In genomic region chr9:37027582-37028424, GRCh38 we compare ENCODE assay signal across 1 cellular context.
TF ChIP-seq lines count a peak whose summit lies in the region.

No MANE protein-coding gene starts in this region.

TF ChIP-seq in HepG2, 621 proteins besides CTCF, POLR2A, EP300 and RAD21 (continued from another document and continues in another):
- TF ChIP-seq MLX (CRISPR knock-in tag; IDR thresholded peaks at IDR 0.05) (0 out of 2 replicates have a peak, but pooled peaks have one; percentile 38), FLYWCH1 (CRISPR knock-in tag; IDR thresholded peaks at IDR 0.05) (peak; percentile 92), ZC3H13 (CRISPR knock-in tag; IDR thresholded peaks at IDR 0.05) (peak; percentile 92), ZNF264 (CRISPR knock-in tag; IDR thresholded peaks at IDR 0.05) (peak; percentile 79), HES4 (CRISPR knock-in tag; IDR thresholded peaks at IDR 0.05; ENCODE audit: borderline replicate concordance) (peak; percentile 99), ZNF790 (CRISPR knock-in tag; IDR thresholded peaks at IDR 0.05; ENCODE audit: borderline replicate concordance) (peak; percentile 98), BHLHE40 (IDR thresholded peaks at IDR 0.05; ENCODE audit: low read length) (no peak), JDP2 (CRISPR knock-in tag; IDR thresholded peaks at IDR 0.05; ENCODE audit: borderline replicate concordance) (peak; percentile 85; the same call in 1 of the 2 replicates), PRDM15 (CRISPR knock-in tag; IDR thresholded peaks at IDR 0.05) (peak; percentile 71), TFAP4 (IDR thresholded peaks at IDR 0.05; ENCODE audit: borderline replicate concordance, low read depth) (no peak), NFIC (IDR thresholded peaks at IDR 0.05; ENCODE audit: low read length) (no peak), ZNF430 (CRISPR knock-in tag; IDR thresholded peaks at IDR 0.05) (peak; percentile 97), ZSCAN12 (CRISPR knock-in tag; IDR thresholded peaks at IDR 0.05) (peak; percentile 99), XRCC5 (optimal IDR thresholded peaks at IDR 0.05; ENCODE audit: low read length) (peak; percentile 86), CEBPG (CRISPR knock-in tag; IDR thresholded peaks at IDR 0.05) (0 out of 2 replicates have a peak, but pooled peaks have one; percentile 8), RARA (CRISPR knock-in tag; IDR thresholded peaks at IDR 0.05) (peak; percentile 81), HMG20A (CRISPR knock-in tag; IDR thresholded peaks at IDR 0.05; ENCODE audit: borderline replicate concordance) (0 out of 2 replicates have a peak, but pooled peaks have one; percentile 28), MTERF4 (CRISPR knock-in tag; IDR thresholded peaks at IDR 0.05) (peak; percentile 97), ZSCAN20 (CRISPR knock-in tag; IDR thresholded peaks at IDR 0.05; ENCODE audit: borderline replicate concordance) (peak; percentile 98), JUN (CRISPR knock-in tag; IDR thresholded peaks at IDR 0.05) (no peak), ZNF136 (CRISPR knock-in tag; IDR thresholded peaks at IDR 0.05; ENCODE audit: low read depth) (no peak; the same call in 1 of the 2 replicates), CHCHD3 (CRISPR knock-in tag; IDR thresholded peaks at IDR 0.05) (peak; percentile 89; the same call in 1 of the 2 replicates), ZNF20 (CRISPR knock-in tag; IDR thresholded peaks at IDR 0.05) (0 out of 2 replicates have a peak, but pooled peaks have one; percentile 39), MEF2D (CRISPR knock-in tag; IDR thresholded peaks at IDR 0.05) (0 out of 2 replicates have a peak, but pooled peaks have one; percentile 34), PRDM10 (CRISPR knock-in tag; IDR thresholded peaks at IDR 0.05; ENCODE audit: low read depth) (peak; percentile 34; the same call in 1 of the 2 replicates), ATF4 (CRISPR knock-in tag; IDR thresholded peaks at IDR 0.05) (peak in 1 of 2 experiments; percentile 80; a peak in 2 of 4 replicates), ZNF839 (CRISPR knock-in tag; IDR thresholded peaks at IDR 0.05; ENCODE audit: borderline replicate concordance) (no peak), ZNF225 (CRISPR knock-in tag; IDR thresholded peaks at IDR 0.05) (peak; percentile 93; the same call in 1 of the 2 replicates), ZNF557 (CRISPR knock-in tag; IDR thresholded peaks at IDR 0.05) (peak; percentile 97), NPAS2 (CRISPR knock-in tag; IDR thresholded peaks at IDR 0.05; ENCODE audit: borderline replicate concordance) (no peak), SALL1 (CRISPR knock-in tag; IDR thresholded peaks at IDR 0.05) (peak; percentile 99), EED (CRISPR knock-in tag; IDR thresholded peaks at IDR 0.05) (peak; percentile 98), MZF1 (CRISPR knock-in tag; IDR thresholded peaks at IDR 0.05; ENCODE audit: borderline replicate concordance) (no peak), FOXA3 (CRISPR knock-in tag; IDR thresholded peaks at IDR 0.05) (peak; percentile 76), ZBTB20 (CRISPR knock-in tag; IDR thresholded peaks at IDR 0.05; ENCODE audit: borderline replicate concordance, low read depth) (peak; percentile 79; the same call in 1 of the 2 replicates), ZFX (CRISPR knock-in tag; IDR thresholded peaks at IDR 0.05; ENCODE audit: low read depth) (0 out of 2 replicates have a peak, but pooled peaks have one; percentile 26), HNRNPH1 (optimal IDR thresholded peaks at IDR 0.05; ENCODE audit: low read depth, low read length) (no peak), HNRNPLL (IDR thresholded peaks at IDR 0.05; ENCODE audit: low read depth, low read length, poor library complexity, severe bottlenecking) (peak; percentile 84), TCF7 (IDR thresholded peaks at IDR 0.05; ENCODE audit: low read depth) (no peak), SMARCE1 (IDR thresholded peaks at IDR 0.05; ENCODE audit: borderline replicate concordance) (no peak)
- TF ChIP-seq, protein P1, sequence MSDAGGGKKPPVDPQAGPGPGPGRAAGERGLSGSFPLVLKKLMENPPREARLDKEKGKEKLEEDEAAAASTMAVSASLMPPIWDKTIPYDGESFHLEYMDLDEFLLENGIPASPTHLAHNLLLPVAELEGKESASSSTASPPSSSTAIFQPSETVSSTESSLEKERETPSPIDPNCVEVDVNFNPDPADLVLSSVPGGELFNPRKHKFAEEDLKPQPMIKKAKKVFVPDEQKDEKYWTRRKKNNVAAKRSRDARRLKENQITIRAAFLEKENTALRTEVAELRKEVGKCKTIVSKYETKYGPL (CRISPR knock-in tag; IDR thresholded peaks at IDR 0.05): peak; percentile 90
- TF ChIP-seq, protein P2, sequence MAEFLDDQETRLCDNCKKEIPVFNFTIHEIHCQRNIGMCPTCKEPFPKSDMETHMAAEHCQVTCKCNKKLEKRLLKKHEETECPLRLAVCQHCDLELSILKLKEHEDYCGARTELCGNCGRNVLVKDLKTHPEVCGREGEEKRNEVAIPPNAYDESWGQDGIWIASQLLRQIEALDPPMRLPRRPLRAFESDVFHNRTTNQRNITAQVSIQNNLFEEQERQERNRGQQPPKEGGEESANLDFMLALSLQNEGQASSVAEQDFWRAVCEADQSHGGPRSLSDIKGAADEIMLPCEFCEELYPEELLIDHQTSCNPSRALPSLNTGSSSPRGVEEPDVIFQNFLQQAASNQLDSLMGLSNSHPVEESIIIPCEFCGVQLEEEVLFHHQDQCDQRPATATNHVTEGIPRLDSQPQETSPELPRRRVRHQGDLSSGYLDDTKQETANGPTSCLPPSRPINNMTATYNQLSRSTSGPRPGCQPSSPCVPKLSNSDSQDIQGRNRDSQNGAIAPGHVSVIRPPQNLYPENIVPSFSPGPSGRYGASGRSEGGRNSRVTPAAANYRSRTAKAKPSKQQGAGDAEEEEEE (CRISPR knock-in tag; IDR thresholded peaks at IDR 0.05; ENCODE audit: borderline replicate concordance): no peak
- TF ChIP-seq, protein P3, sequence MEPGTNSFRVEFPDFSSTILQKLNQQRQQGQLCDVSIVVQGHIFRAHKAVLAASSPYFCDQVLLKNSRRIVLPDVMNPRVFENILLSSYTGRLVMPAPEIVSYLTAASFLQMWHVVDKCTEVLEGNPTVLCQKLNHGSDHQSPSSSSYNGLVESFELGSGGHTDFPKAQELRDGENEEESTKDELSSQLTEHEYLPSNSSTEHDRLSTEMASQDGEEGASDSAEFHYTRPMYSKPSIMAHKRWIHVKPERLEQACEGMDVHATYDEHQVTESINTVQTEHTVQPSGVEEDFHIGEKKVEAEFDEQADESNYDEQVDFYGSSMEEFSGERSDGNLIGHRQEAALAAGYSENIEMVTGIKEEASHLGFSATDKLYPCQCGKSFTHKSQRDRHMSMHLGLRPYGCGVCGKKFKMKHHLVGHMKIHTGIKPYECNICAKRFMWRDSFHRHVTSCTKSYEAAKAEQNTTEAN (CRISPR knock-in tag; conservative IDR thresholded peaks at IDR 0.05): peak; percentile 97
